In the genomic region with DNA sequence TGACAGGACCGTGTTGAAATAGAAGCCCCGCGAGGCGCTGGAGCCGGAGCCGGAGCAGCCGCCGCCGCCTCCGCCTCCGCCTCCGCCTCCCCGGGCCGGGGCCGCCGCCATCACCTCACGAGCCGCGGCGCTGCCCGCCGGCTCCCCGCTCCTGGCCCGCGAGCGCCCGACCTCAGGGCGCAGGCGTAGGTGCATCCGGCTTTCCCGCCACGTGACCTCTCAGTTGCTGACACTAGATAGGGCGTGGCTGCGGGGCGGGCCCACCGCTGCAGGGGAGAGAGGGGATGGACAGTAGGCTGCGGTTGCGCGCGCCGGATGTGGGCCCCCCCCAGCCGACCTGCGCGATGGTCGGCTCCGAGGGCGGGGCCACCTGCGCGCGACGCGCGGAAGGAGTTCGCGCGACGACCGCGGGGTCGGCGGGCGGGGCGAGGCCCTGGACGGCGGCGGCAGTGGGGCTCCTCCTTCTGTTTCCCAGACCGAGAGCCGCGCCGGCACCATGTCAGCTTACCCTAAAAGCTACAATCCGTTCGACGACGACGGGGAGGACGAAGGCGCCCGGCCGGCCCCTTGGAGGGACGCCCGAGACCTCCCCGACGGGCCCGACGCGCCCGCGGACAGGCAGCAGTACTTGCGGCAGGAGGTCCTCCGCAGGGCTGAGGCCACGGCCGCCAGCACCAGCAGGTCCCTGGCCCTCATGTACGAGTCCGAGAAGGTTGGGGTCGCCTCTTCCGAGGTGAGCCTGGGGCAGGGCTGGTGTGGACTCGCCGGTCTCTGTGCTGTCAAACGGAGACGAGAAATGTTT, we compare ENCODE assay signal across 1 cellular context.
TF ChIP-seq lines count a peak whose summit lies in the region.

A gene (minus strand): TSS at position 197 of the 802 bp plus-strand sequence. CDS start 86 bp downstream, at position 111.
A gene (plus strand): TSS at position 393 of the 802 bp plus-strand sequence. CDS start 104 bp downstream, at position 497.

TF ChIP-seq in GM12878, 131 proteins besides CTCF, POLR2A, EP300 and RAD21 (continued from another document and continues in another):
- TF ChIP-seq PAX5 (IDR thresholded peaks at IDR 0.05; ENCODE audit: borderline replicate concordance, low read depth, low read length) (peak; percentile 53; the same call in 1 of the 2 replicates), SP1 (IDR thresholded peaks at IDR 0.05; ENCODE audit: low read depth, low read length) (peak; percentile 89), RB1 (IDR thresholded peaks at IDR 0.05; ENCODE audit: borderline replicate concordance) (0 out of 2 replicates have a peak, but pooled peaks have one; percentile 90), FOXK2 (IDR thresholded peaks at IDR 0.05) (peak; percentile 96), CBFB (IDR thresholded peaks at IDR 0.05; ENCODE audit: low read depth) (peak; percentile 89), BRCA1 (IDR thresholded peaks at IDR 0.05; ENCODE audit: low read depth, low read length) (0 out of 2 replicates have a peak, but pooled peaks have one; percentile 11), SMARCA5 (IDR thresholded peaks at IDR 0.05) (peak; percentile 36; the same call in 1 of the 2 replicates), ZNF274 (IDR thresholded peaks at IDR 0.05; ENCODE audit: insufficient read depth, insufficient read length) (no peak), ZNF622 (IDR thresholded peaks at IDR 0.05) (no peak), CREB1 (IDR thresholded peaks at IDR 0.05; ENCODE audit: low read depth) (peak; percentile 84), ZBED1 (IDR thresholded peaks at IDR 0.05; ENCODE audit: borderline replicate concordance) (no peak), RUNX3 (IDR thresholded peaks at IDR 0.05; ENCODE audit: low read length) (peak; percentile 97), TAF1 (IDR thresholded peaks at IDR 0.05; ENCODE audit: borderline replicate concordance, low read depth, low read length) (peak; percentile 68), ATF7 (IDR thresholded peaks at IDR 0.05; ENCODE audit: low read depth) (peak; percentile 95), HCFC1 (IDR thresholded peaks at IDR 0.05; ENCODE audit: low read length) (peak; percentile 55; the same call in 1 of the 2 replicates), IKZF1 (conservative IDR thresholded peaks at IDR 0.05) (peak; percentile 100), NFIC (IDR thresholded peaks at IDR 0.05; ENCODE audit: low read depth, low read length) (no peak), TCF12 (IDR thresholded peaks at IDR 0.05; ENCODE audit: low read depth, low read length) (peak; percentile 8; the same call in 1 of the 2 replicates), SMAD5 (IDR thresholded peaks at IDR 0.05; ENCODE audit: low read depth) (peak; percentile 60; the same call in 1 of the 2 replicates), MYB (IDR thresholded peaks at IDR 0.05; ENCODE audit: borderline replicate concordance, low read depth, low read length) (no peak), NR2C1 (IDR thresholded peaks at IDR 0.05) (peak; percentile 89), CHD1 (IDR thresholded peaks at IDR 0.05; ENCODE audit: low read depth, low read length) (peak; percentile 100), ZNF217 (IDR thresholded peaks at IDR 0.05) (0 out of 2 replicates have a peak, but pooled peaks have one; percentile 49), ZNF207 (IDR thresholded peaks at IDR 0.05; ENCODE audit: borderline replicate concordance) (peak; percentile 97; the same call in 1 of the 2 replicates), STAT1 (conservative IDR thresholded peaks at IDR 0.05) (peak; percentile 92; the same call in 1 of the 2 replicates), RAD51 (IDR thresholded peaks at IDR 0.05) (peak; percentile 84), EED (IDR thresholded peaks at IDR 0.05; ENCODE audit: low read depth) (no peak), KLF5 (IDR thresholded peaks at IDR 0.05; ENCODE audit: partially characterized antibody) (peak; percentile 99), GATAD2B (conservative IDR thresholded peaks at IDR 0.05; ENCODE audit: low read depth) (peak; percentile 72; the same call in 1 of the 2 replicates), BHLHE40 (IDR thresholded peaks at IDR 0.05; ENCODE audit: borderline replicate concordance in 1 of 2, low read depth in 2 of 2, low read length in 1 of 2) (peak; percentile 99), SIX5 (IDR thresholded peaks at IDR 0.05; ENCODE audit: low read depth, low read length, severe bottlenecking) (peak; percentile 68), JUND (IDR thresholded peaks at IDR 0.05; ENCODE audit: low read depth, low read length) (peak; percentile 100), WRNIP1 (IDR thresholded peaks at IDR 0.05; ENCODE audit: borderline replicate concordance, low read depth, low read length) (no peak)
- TF ChIP-seq, protein P1, sequence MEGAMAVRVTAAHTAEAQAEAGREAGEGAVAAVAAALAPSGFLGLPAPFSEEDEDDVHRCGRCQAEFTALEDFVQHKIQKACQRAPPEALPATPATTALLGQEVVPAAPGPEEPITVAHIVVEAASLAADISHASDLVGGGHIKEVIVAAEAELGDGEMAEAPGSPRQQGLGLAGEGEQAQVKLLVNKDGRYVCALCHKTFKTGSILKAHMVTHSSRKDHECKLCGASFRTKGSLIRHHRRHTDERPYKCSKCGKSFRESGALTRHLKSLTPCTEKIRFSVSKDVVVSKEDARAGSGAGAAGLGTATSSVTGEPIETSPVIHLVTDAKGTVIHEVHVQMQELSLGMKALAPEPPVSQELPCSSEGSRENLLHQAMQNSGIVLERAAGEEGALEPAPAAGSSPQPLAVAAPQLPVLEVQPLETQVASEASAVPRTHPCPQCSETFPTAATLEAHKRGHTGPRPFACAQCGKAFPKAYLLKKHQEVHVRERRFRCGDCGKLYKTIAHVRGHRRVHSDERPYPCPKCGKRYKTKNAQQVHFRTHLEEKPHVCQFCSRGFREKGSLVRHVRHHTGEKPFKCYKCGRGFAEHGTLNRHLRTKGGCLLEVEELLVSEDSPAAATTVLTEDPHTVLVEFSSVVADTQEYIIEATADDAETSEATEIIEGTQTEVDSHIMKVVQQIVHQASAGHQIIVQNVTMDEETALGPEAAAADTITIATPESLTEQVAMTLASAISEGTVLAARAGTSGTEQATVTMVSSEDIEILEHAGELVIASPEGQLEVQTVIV (IDR thresholded peaks at IDR 0.05; ENCODE audit: borderline replicate concordance, partially characterized antibody): peak; percentile 77
- TF ChIP-seq, protein P2, sequence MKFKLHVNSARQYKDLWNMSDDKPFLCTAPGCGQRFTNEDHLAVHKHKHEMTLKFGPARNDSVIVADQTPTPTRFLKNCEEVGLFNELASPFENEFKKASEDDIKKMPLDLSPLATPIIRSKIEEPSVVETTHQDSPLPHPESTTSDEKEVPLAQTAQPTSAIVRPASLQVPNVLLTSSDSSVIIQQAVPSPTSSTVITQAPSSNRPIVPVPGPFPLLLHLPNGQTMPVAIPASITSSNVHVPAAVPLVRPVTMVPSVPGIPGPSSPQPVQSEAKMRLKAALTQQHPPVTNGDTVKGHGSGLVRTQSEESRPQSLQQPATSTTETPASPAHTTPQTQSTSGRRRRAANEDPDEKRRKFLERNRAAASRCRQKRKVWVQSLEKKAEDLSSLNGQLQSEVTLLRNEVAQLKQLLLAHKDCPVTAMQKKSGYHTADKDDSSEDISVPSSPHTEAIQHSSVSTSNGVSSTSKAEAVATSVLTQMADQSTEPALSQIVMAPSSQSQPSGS (IDR thresholded peaks at IDR 0.05; ENCODE audit: low read length): no peak
- TF ChIP-seq, protein P3, sequence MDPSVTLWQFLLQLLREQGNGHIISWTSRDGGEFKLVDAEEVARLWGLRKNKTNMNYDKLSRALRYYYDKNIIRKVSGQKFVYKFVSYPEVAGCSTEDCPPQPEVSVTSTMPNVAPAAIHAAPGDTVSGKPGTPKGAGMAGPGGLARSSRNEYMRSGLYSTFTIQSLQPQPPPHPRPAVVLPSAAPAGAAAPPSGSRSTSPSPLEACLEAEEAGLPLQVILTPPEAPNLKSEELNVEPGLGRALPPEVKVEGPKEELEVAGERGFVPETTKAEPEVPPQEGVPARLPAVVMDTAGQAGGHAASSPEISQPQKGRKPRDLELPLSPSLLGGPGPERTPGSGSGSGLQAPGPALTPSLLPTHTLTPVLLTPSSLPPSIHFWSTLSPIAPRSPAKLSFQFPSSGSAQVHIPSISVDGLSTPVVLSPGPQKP (IDR thresholded peaks at IDR 0.05; ENCODE audit: low read depth, low read length): peak; percentile 99
- TF ChIP-seq, protein P4, sequence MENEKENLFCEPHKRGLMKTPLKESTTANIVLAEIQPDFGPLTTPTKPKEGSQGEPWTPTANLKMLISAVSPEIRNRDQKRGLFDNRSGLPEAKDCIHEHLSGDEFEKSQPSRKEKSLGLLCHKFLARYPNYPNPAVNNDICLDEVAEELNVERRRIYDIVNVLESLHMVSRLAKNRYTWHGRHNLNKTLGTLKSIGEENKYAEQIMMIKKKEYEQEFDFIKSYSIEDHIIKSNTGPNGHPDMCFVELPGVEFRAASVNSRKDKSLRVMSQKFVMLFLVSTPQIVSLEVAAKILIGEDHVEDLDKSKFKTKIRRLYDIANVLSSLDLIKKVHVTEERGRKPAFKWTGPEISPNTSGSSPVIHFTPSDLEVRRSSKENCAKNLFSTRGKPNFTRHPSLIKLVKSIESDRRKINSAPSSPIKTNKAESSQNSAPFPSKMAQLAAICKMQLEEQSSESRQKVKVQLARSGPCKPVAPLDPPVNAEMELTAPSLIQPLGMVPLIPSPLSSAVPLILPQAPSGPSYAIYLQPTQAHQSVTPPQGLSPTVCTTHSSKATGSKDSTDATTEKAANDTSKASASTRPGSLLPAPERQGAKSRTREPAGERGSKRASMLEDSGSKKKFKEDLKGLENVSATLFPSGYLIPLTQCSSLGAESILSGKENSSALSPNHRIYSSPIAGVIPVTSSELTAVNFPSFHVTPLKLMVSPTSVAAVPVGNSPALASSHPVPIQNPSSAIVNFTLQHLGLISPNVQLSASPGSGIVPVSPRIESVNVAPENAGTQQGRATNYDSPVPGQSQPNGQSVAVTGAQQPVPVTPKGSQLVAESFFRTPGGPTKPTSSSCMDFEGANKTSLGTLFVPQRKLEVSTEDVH (IDR thresholded peaks at IDR 0.05; ENCODE audit: low read depth, partially characterized antibody): no peak
- TF ChIP-seq, protein P5, sequence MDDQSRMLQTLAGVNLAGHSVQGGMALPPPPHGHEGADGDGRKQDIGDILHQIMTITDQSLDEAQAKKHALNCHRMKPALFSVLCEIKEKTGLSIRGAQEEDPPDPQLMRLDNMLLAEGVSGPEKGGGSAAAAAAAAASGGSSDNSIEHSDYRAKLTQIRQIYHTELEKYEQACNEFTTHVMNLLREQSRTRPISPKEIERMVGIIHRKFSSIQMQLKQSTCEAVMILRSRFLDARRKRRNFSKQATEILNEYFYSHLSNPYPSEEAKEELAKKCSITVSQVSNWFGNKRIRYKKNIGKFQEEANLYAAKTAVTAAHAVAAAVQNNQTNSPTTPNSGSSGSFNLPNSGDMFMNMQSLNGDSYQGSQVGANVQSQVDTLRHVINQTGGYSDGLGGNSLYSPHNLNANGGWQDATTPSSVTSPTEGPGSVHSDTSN (IDR thresholded peaks at IDR 0.05; ENCODE audit: insufficient replicate concordance, low read depth, low read length): no peak
- TF ChIP-seq, protein P6, sequence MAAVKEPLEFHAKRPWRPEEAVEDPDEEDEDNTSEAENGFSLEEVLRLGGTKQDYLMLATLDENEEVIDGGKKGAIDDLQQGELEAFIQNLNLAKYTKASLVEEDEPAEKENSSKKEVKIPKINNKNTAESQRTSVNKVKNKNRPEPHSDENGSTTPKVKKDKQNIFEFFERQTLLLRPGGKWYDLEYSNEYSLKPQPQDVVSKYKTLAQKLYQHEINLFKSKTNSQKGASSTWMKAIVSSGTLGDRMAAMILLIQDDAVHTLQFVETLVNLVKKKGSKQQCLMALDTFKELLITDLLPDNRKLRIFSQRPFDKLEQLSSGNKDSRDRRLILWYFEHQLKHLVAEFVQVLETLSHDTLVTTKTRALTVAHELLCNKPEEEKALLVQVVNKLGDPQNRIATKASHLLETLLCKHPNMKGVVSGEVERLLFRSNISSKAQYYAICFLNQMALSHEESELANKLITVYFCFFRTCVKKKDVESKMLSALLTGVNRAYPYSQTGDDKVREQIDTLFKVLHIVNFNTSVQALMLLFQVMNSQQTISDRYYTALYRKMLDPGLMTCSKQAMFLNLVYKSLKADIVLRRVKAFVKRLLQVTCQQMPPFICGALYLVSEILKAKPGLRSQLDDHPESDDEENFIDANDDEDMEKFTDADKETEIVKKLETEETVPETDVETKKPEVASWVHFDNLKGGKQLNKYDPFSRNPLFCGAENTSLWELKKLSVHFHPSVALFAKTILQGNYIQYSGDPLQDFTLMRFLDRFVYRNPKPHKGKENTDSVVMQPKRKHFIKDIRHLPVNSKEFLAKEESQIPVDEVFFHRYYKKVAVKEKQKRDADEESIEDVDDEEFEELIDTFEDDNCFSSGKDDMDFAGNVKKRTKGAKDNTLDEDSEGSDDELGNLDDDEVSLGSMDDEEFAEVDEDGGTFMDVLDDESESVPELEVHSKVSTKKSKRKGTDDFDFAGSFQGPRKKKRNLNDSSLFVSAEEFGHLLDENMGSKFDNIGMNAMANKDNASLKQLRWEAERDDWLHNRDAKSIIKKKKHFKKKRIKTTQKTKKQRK (IDR thresholded peaks at IDR 0.05; ENCODE audit: low read depth, low read length): no peak
- TF ChIP-seq, protein P7, sequence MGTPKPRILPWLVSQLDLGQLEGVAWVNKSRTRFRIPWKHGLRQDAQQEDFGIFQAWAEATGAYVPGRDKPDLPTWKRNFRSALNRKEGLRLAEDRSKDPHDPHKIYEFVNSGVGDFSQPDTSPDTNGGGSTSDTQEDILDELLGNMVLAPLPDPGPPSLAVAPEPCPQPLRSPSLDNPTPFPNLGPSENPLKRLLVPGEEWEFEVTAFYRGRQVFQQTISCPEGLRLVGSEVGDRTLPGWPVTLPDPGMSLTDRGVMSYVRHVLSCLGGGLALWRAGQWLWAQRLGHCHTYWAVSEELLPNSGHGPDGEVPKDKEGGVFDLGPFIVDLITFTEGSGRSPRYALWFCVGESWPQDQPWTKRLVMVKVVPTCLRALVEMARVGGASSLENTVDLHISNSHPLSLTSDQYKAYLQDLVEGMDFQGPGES (IDR thresholded peaks at IDR 0.05): peak; percentile 17; the same call in 1 of the 2 replicates
- TF ChIP-seq, protein P8, sequence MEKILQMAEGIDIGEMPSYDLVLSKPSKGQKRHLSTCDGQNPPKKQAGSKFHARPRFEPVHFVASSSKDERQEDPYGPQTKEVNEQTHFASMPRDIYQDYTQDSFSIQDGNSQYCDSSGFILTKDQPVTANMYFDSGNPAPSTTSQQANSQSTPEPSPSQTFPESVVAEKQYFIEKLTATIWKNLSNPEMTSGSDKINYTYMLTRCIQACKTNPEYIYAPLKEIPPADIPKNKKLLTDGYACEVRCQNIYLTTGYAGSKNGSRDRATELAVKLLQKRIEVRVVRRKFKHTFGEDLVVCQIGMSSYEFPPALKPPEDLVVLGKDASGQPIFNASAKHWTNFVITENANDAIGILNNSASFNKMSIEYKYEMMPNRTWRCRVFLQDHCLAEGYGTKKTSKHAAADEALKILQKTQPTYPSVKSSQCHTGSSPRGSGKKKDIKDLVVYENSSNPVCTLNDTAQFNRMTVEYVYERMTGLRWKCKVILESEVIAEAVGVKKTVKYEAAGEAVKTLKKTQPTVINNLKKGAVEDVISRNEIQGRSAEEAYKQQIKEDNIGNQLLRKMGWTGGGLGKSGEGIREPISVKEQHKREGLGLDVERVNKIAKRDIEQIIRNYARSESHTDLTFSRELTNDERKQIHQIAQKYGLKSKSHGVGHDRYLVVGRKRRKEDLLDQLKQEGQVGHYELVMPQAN (conservative IDR thresholded peaks at IDR 0.05): peak; percentile 89
- TF ChIP-seq, protein P9, sequence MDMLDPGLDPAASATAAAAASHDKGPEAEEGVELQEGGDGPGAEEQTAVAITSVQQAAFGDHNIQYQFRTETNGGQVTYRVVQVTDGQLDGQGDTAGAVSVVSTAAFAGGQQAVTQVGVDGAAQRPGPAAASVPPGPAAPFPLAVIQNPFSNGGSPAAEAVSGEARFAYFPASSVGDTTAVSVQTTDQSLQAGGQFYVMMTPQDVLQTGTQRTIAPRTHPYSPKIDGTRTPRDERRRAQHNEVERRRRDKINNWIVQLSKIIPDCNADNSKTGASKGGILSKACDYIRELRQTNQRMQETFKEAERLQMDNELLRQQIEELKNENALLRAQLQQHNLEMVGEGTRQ (IDR thresholded peaks at IDR 0.05; ENCODE audit: borderline replicate concordance, low read depth, low read length): peak; percentile 89
